Comparison of ENCODE assay signal across 8 cellular contexts in genomic region chr2:42169100-42169868, GRCh38. TPM values are rescaled to one million over a fixed set of nuclear protein-coding genes. Genes with fewer than 3 reads are reported as not detected.
A peak's percentile ranks its signal among the peaks of the same experiment; 100 is the strongest.
DNase-seq lines count a peak whose midpoint lies in the region; ATAC-seq, FAIRE-seq and TF ChIP-seq lines count a peak whose summit lies in the region.

TSS of gene EML4 (plus strand) at chr2:42169353. CDS start at chr2:42169612, 259 bp downstream.

- intact Hi-C loops in psoas muscle (cut with DNase I), result no loop called here

- H3K27ac Mint-ChIP-seq in T-helper 17 cell, result no peak within 1 kb of the TSS

- WGBS in psoas muscle, 3 donors, result 0% methylated on average over 64 to 86 of the region's 87 CpGs

- H3K36me3 ChIP-seq in right atrium auricular region (no peaks in the 10 kb centered on the region), psoas muscle (ENCODE audit: insufficient read depth in 1 of 2, low read depth in 1 of 2) (no peaks in the 10 kb centered on the region)

- peak; percentile 86 for ATAC-seq in GM18498 (IDR thresholded peaks at IDR 0.05; ENCODE audit: unreplicated experiment)
- peak; percentile 77 for ATAC-seq in HG02870 (IDR thresholded peaks at IDR 0.05; ENCODE audit: unreplicated experiment)
- peak; percentile 90 for ATAC-seq in T-helper 17 cell
- ATAC-seq in psoas muscle, result peak; percentile 98 to 99 (median 99)

- H3K27me3 ChIP-seq in right atrium auricular region (no peaks in the 10 kb centered on the region), psoas muscle (ENCODE audit: insufficient read depth in 3 of 3, low read length in 2 of 3) (no peaks in the 10 kb centered on the region)

- peaks cover 2% of the 10 kb centered on the region for H3K36me3 Mint-ChIP-seq in T-helper 17 cell (ENCODE audit: low read depth)

- DNase-seq in NCI-H1694 treated with DMSO at 0.1 percent for 48 hours (lab: John Stamatoyannopoulos, UW), result peak; percentile 50
- peak; percentile 88 to 92 (median 88) for DNase-seq in T-helper 17 cell
- DNase-seq in amygdala (lab: John Stamatoyannopoulos, UW), result peak; percentile 25 to 94 (median 84)
- DNase-seq in right atrium auricular region (ENCODE audit: low spot score), result peak; percentile 91
- peak; percentile 90 to 94 for DNase-seq in psoas muscle
- peak; percentile 97 for DNase-seq in urothelium cell line (ENCODE audit: low spot score)

- FAIRE-seq in urothelium cell line (lab: Jason Lieb, UNC), result peak; percentile 100

- H3K27ac ChIP-seq in right atrium auricular region (peak within 1 kb of the TSS; percentile 88 to 89), psoas muscle (peak within 1 kb of the TSS; percentile 86)

- peak within 1 kb of the TSS; percentile 21 for H3K4me3 Mint-ChIP-seq in T-helper 17 cell

- TF ChIP-seq CTCF in right atrium auricular region (IDR thresholded peaks at IDR 0.05) (no peak), psoas muscle (IDR thresholded peaks at IDR 0.05) (no peak)

- no peaks in the 10 kb centered on the region for H3K27me3 Mint-ChIP-seq in T-helper 17 cell

- H3K9me3 ChIP-seq in T-helper 17 cell (ENCODE audit: control insufficient read depth, low read length, poor library complexity, severe bottlenecking), result no peaks in the 10 kb centered on the region
- H3K9me3 ChIP-seq in right atrium auricular region, result no peaks in the 10 kb centered on the region
- no peaks in the 10 kb centered on the region for H3K9me3 ChIP-seq in psoas muscle

- H3K4me1 Mint-ChIP-seq in T-helper 17 cell, result peaks cover 16% of the 10 kb centered on the region

- peaks cover 0 to 21% of the 10 kb centered on the region in 2 donors for H3K4me1 ChIP-seq in right atrium auricular region
- H3K4me1 ChIP-seq in psoas muscle, result peaks cover 22% of the 10 kb centered on the region

- H3K4me3 ChIP-seq in right atrium auricular region (peak within 1 kb of the TSS; percentile 80 to 89), psoas muscle (peak within 1 kb of the TSS; percentile 94)

RNA-seq across cellular contexts. Expression of gene EML4, which starts in this region (rescaled TPM):
- total RNA-seq in T-helper 17 cell, result 100 to 1,000 TPM; 292 to 348 TPM
- total RNA-seq in right atrium auricular region, result 1 to 10 TPM; 4.4 to 9.3 TPM
- total RNA-seq in psoas muscle, result 1 to 10 TPM; 4.4 to 7.5 (median 6.0) TPM
- 1 to 10 TPM; 2.7 to 8.9 (median 3.0) TPM for polyA plus RNA-seq in psoas muscle

Comparison
In these comparisons a context has a peak if more than half of its experiments do, and no peak if none do; other contexts are left out.
1. Peak in every context shown above with its lines: DNase-seq, ATAC-seq, H3K4me3 ChIP-seq and H3K27ac ChIP-seq.
2. RNA of gene EML4 (total RNA-seq): 292 to 348 TPM in T-helper 17 cell; 4.4 to 9.3 TPM in right atrium auricular region and 4.4 to 7.5 TPM in psoas muscle; every median in the first group is over 10 times any median in the second.